In genomic region chr3:197847866-197848401, GRCh38 we compare ENCODE assay signal across 1 cellular context.
A peak's percentile ranks its signal among the peaks of the same experiment; 100 is the strongest.
TF ChIP-seq lines count a peak whose summit lies in the region.

No MANE protein-coding gene starts in this region.

TF ChIP-seq in K562, 482 proteins besides CTCF, POLR2A, EP300 and RAD21 (continued from another document):
- no peak for TF ChIP-seq ZNF740 (CRISPR knock-in tag; IDR thresholded peaks at IDR 0.05)
- TF ChIP-seq ZNF740 (tag; IDR thresholded peaks at IDR 0.05) = no peak
- peak; percentile 8; the same call in 1 of the 2 replicates for TF ChIP-seq TEAD4 (IDR thresholded peaks at IDR 0.05; ENCODE audit: low read length)
- no peak for TF ChIP-seq TEAD4 (CRISPR knock-in tag; IDR thresholded peaks at IDR 0.05; ENCODE audit: borderline replicate concordance)
- TF ChIP-seq CBFA2T3 (IDR thresholded peaks at IDR 0.05) = peak; percentile 39; the same call in 1 of the 2 replicates
- TF ChIP-seq ZBTB11 (CRISPR knock-in tag; IDR thresholded peaks at IDR 0.05) = peak in 1 of 3 experiments; percentile 63; a peak in 2 of 6 replicates
- no peak for TF ChIP-seq GATAD2B (IDR thresholded peaks at IDR 0.05; ENCODE audit: borderline replicate concordance)
- peak; percentile 56; the same call in 1 of the 2 replicates for TF ChIP-seq SP1 (CRISPR knock-in tag; IDR thresholded peaks at IDR 0.05)
- TF ChIP-seq TFAP4 (CRISPR knock-in tag; IDR thresholded peaks at IDR 0.05; ENCODE audit: borderline replicate concordance) = peak; percentile 68; the same call in 1 of the 2 replicates
- 0 out of 2 replicates have a peak, but pooled peaks have one; percentile 51 for TF ChIP-seq GATA2 (CRISPR knock-in tag; IDR thresholded peaks at IDR 0.05)
- TF ChIP-seq PKNOX1 (IDR thresholded peaks at IDR 0.05) = peak; percentile 87
- peak; percentile 58 for TF ChIP-seq ARID1B (IDR thresholded peaks at IDR 0.05)
- TF ChIP-seq MXD1 (CRISPR knock-in tag; IDR thresholded peaks at IDR 0.05; ENCODE audit: borderline replicate concordance, poor library complexity, severe bottlenecking) = no peak
- TF ChIP-seq PBX2 (CRISPR knock-in tag; IDR thresholded peaks at IDR 0.05; ENCODE audit: low read depth) = no peak; the same call in 1 of the 2 replicates
- TF ChIP-seq PBX2 (tag; conservative IDR thresholded peaks at IDR 0.05; ENCODE audit: low read depth) = peak; percentile 98
- TF ChIP-seq BHLHE40 (IDR thresholded peaks at IDR 0.05; ENCODE audit: low read length) = peak; percentile 45; the same call in 1 of the 2 replicates
- TF ChIP-seq HDAC1 (IDR thresholded peaks at IDR 0.05) = 0 out of 4 replicates have a peak, but pooled peaks of 1 of the 2 experiments have one; percentile 20
- peak; percentile 98 for TF ChIP-seq MEIS2 (IDR thresholded peaks at IDR 0.05; ENCODE audit: partially characterized antibody)
- TF ChIP-seq TCF3 (CRISPR knock-in tag; IDR thresholded peaks at IDR 0.05) = peak; percentile 72
- TF ChIP-seq LEF1 (IDR thresholded peaks at IDR 0.05) = peak; percentile 45; the same call in 1 of the 2 replicates
- peak; percentile 42; the same call in 1 of the 2 replicates for TF ChIP-seq SPI1 (IDR thresholded peaks at IDR 0.05; ENCODE audit: borderline replicate concordance, low read depth, low read length)
- peak; percentile 19; the same call in 1 of the 2 replicates for TF ChIP-seq JUND (IDR thresholded peaks at IDR 0.05; ENCODE audit: borderline replicate concordance, low read depth, low read length)
- TF ChIP-seq JUND (tag; IDR thresholded peaks at IDR 0.05; ENCODE audit: borderline replicate concordance, low read depth, low read length) = no peak
- TF ChIP-seq IRF2 (CRISPR knock-in tag; IDR thresholded peaks at IDR 0.05) = peak; percentile 43; the same call in 1 of the 2 replicates
- TF ChIP-seq ZNF280B (CRISPR knock-in tag; IDR thresholded peaks at IDR 0.05) = no peak
- TF ChIP-seq C11orf30 (IDR thresholded peaks at IDR 0.05; ENCODE audit: low read depth) = no peak
